1 cellular context compared by ENCODE assay signal in the genomic region with DNA sequence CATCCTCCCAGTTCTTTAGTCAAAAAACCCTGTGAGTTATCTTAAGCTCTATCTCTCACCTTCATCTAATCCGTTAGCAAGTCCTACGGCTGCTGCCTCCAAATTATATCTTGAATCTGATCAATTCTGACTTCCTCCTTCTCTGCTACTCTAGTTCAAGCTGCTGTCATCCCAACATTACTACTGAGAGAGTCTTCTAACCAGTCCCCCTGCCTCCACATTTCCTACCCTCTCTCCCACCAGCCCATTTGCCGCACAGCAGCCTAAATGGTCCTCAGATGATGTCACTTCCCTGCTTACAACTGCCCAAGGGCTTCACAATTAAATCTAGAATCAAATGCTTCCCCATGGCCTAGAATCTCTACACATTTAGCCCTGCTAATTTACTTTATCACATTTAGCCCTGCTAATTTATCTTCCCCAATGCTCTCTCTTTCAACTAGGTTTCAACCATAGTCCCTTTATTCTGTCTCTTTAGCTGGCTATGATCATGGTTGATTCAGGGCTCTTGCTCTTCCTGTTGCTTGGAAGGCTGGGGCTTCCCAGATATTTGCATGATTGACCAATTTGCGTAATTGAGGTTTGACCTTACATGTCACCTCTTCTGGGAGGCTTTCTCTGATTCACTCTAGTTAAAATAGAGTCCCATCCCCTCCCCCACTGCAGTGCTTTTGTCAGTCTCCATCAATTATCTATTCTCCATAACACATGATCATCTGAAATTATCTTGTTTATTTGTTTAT.
TF ChIP-seq lines count a peak whose summit lies in the region.

No MANE protein-coding gene starts in this region.

TF ChIP-seq in HepG2, 621 proteins besides CTCF, POLR2A, EP300 and RAD21 (continued from another document):
- TF ChIP-seq NKX3-1 (CRISPR knock-in tag; IDR thresholded peaks at IDR 0.05) (no peak), ZNF598 (CRISPR knock-in tag; IDR thresholded peaks at IDR 0.05; ENCODE audit: borderline replicate concordance) (no peak)
